In genomic region chr14:80944861-80945617, GRCh38 we compare ENCODE assay signal across 20 cellular contexts. TPM values are rescaled to one million over a fixed set of nuclear protein-coding genes. Genes with fewer than 3 reads are reported as not detected.
"Had no signal": no experiment of that assay in that cellular context is flagged by ENCODE, and none has a peak within 500 bp of the region (broad histone marks: within the 10 kb centered on the region; RNA-seq: fewer than 3 reads in every experiment).

No MANE protein-coding gene starts in this region.

- H3K9me3 ChIP-seq: esophagus squamous epithelium, heart left ventricle, right atrium auricular region, tibial artery, upper lobe of left lung, uterus had no signal

- H3K36me3 ChIP-seq: esophagus squamous epithelium, heart left ventricle, right atrium auricular region, tibial artery, upper lobe of left lung, uterus had no signal

- H3K4me3 ChIP-seq: esophagus squamous epithelium, heart left ventricle, right atrium auricular region, tibial artery, upper lobe of left lung, uterus had no signal

- H3K9me3 Mint-ChIP-seq: dendritic cell treated with granulocyte-macrophage colony-stimulating factor and Interleukin-4, amounts not matched to agents 40 ng/mL and 50 ng/mL, for 4 days; effector memory CD8-positive, alpha-beta T cell; nephron progenitor cell had no signal

- H3K4me1 ChIP-seq: uterus had no signal

- H3K36me3 Mint-ChIP-seq: stimulated activated effector memory CD8-positive, alpha-beta T cell treated with anti-CD3 and anti-CD28 coated beads, Interleukin-12 subunit alpha, Interleukin-12 subunit beta, amount 100 ng/mL, for 72 hours had no signal

- DNase-seq: effector memory CD8-positive, alpha-beta T cell; esophagus squamous epithelium; heart left ventricle; hypothalamus; kidney glomerular epithelial cell; mammary epithelial cell; naive thymus-derived CD4-positive, alpha-beta T cell; nephron progenitor cell; stimulated activated CD4-positive, alpha-beta T cell treated with anti-CD3 and anti-CD28 coated beads, Interleukin-4, amount 100 ng/mL, for 1 hour; stimulated activated CD8-positive, alpha-beta memory T cell treated with anti-CD3 and anti-CD28 coated beads, Interleukin-4, amount 100 ng/mL, for 48 hours; tibial artery; uterus had no signal

- H3K27ac ChIP-seq: esophagus squamous epithelium, heart left ventricle, right atrium auricular region, tibial artery, upper lobe of left lung, uterus had no signal

- H3K27me3 ChIP-seq: right atrium auricular region, upper lobe of left lung, uterus had no signal

- H3K4me3 Mint-ChIP-seq: dendritic cell treated with granulocyte-macrophage colony-stimulating factor and Interleukin-4, amounts not matched to agents 40 ng/mL and 50 ng/mL, for 4 days; effector memory CD8-positive, alpha-beta T cell; naive thymus-derived CD4-positive, alpha-beta T cell; nephron progenitor cell; stimulated activated effector memory CD8-positive, alpha-beta T cell treated with anti-CD3 and anti-CD28 coated beads, Interleukin-12 subunit alpha, Interleukin-12 subunit beta, amount 100 ng/mL, for 72 hours; stimulated activated naive CD8-positive, alpha-beta T cell treated with anti-CD3 and anti-CD28 coated beads, Interleukin-15, Interleukin-2, amounts not matched to agents 100 ng/mL and 50 ng/mL, for 24 hours had no signal

- ATAC-seq: effector memory CD8-positive, alpha-beta T cell; heart left ventricle; naive thymus-derived CD4-positive, alpha-beta T cell; stimulated activated effector memory CD8-positive, alpha-beta T cell treated with anti-CD3 and anti-CD28 coated beads, Interleukin-12 subunit alpha, Interleukin-12 subunit beta, amount 100 ng/mL, for 72 hours had no signal

- H3K27me3 Mint-ChIP-seq: dendritic cell treated with granulocyte-macrophage colony-stimulating factor and Interleukin-4, amounts not matched to agents 40 ng/mL and 50 ng/mL, for 4 days had no signal

- H3K27ac Mint-ChIP-seq: dendritic cell treated with granulocyte-macrophage colony-stimulating factor and Interleukin-4, amounts not matched to agents 40 ng/mL and 50 ng/mL, for 4 days; effector memory CD8-positive, alpha-beta T cell; naive thymus-derived CD4-positive, alpha-beta T cell; nephron progenitor cell; stimulated activated effector memory CD8-positive, alpha-beta T cell treated with anti-CD3 and anti-CD28 coated beads, Interleukin-12 subunit alpha, Interleukin-12 subunit beta, amount 100 ng/mL, for 72 hours had no signal

RNA-seq across cellular contexts. Expression of gene TSHR, which starts 10.4 kb away (rescaled TPM):
- total RNA-seq: epithelial cell of proximal tubule, esophagus squamous epithelium, glomerular endothelial cell, heart left ventricle, mammary epithelial cell, osteoblast, right atrium auricular region had no signal
- polyA plus RNA-seq: heart left ventricle; mammary epithelial cell; naive thymus-derived CD4-positive, alpha-beta T cell had no signal
